In the genomic region with DNA sequence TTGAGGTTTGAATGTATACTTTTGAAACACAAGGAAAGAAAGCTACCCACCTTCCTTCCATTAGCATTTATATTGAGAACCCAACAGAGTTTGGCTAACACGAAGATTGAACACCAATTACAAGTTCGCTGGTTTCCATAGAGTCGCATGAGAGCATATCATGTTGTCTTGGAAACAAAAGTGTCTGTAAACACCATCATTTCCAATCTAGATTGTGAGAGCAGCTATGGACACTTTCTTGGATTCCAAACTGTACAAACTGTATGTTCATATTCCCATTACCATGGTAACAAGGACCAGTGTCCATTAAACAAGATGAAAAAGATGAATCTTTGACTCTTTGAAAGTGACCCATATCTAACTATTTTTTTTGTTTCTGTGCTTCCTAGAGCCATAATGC, we compare ENCODE assay signal across 30 cellular contexts.
"Had no signal": no experiment of that assay in that cellular context is flagged by ENCODE, and none has a peak within 500 bp of the region (broad histone marks: within the 10 kb centered on the region; RNA-seq: fewer than 3 reads in every experiment).

No MANE protein-coding gene starts in this region.

- ATAC-seq: activated CD4-positive, alpha-beta T cell treated with anti-CD3 and anti-CD28 coated beads for 36 hours; activated CD8-positive, alpha-beta memory T cell treated with anti-CD3 and anti-CD28 coated beads, Interleukin-2, amount 10 ng/mL, durations not matched to agents 7 days and 5 days; activated CD8-positive, alpha-beta T cell treated with anti-CD3 and anti-CD28 coated beads, Interleukin-2, amount 10 ng/mL, durations not matched to agents 7 days and 5 days; activated naive CD8-positive, alpha-beta T cell treated with anti-CD3 and anti-CD28 coated beads, Interleukin-2, amount 50 U/mL, for 24 hours; body of pancreas; gastroesophageal sphincter; heart right ventricle had no signal

- H3K27ac ChIP-seq: adrenal gland, body of pancreas, breast epithelium, cardiac muscle cell, colonic mucosa, epithelial cell of prostate, esophagus squamous epithelium, gastroesophageal sphincter, heart right ventricle had no signal

- DNase-seq: activated CD4-positive, alpha-beta memory T cell treated with anti-CD3 and anti-CD28 coated beads for 36 hours; activated CD4-positive, alpha-beta T cell treated with anti-CD3 and anti-CD28 coated beads for 36 hours; activated CD4-positive, alpha-beta T cell treated with anti-CD3 and anti-CD28 coated beads, Interleukin-2, amount 10 ng/mL, durations not matched to agents 24 days and 14 days; activated CD4-positive, CD25-positive, alpha-beta regulatory T cell; activated CD4-positive, CD25-positive, alpha-beta regulatory T cell treated with anti-CD3 and anti-CD28 coated beads, Interleukin-2, amount 50 U/mL, for 72 hours; activated CD8-positive, alpha-beta memory T cell treated with anti-CD3 and anti-CD28 coated beads, Interleukin-2, amount 10 ng/mL, durations not matched to agents 7 days and 5 days; activated CD8-positive, alpha-beta memory T cell treated with anti-CD3 and anti-CD28 coated beads, Interleukin-2, amount 50 U/mL, for 4 hours; activated CD8-positive, alpha-beta T cell treated with anti-CD3 and anti-CD28 coated beads, Interleukin-2, amount 10 ng/mL, durations not matched to agents 7 days and 5 days; activated effector memory CD4-positive, alpha-beta T cell treated with anti-CD3 and anti-CD28 coated beads, Interleukin-2, amount 50 U/mL, for 16 hours; activated naive CD4-positive, alpha-beta T cell treated with anti-CD3 and anti-CD28 coated beads for 36 hours; activated naive CD8-positive, alpha-beta T cell treated with anti-CD3 and anti-CD28 coated beads for 36 hours; activated naive CD8-positive, alpha-beta T cell treated with anti-CD3 and anti-CD28 coated beads, Interleukin-2, amount 50 U/mL, for 24 hours; activated T-cell treated with anti-CD3 and anti-CD28 coated beads, Interleukin-2, amount 50 U/mL, for 1 hour; activated T-cell treated with anti-CD3 and anti-CD28 coated beads, Interleukin-2, amount 50 U/mL, for 48 hours; adrenal gland; amygdala; aorta; body of pancreas; central memory CD4-positive, alpha-beta T cell; cerebellar nuclear complex; colonic mucosa; effector CD8-positive, alpha-beta T cell; esophagus squamous epithelium; foreskin melanocyte; heart right ventricle; T-helper 2 cell had no signal

- H3K27me3 ChIP-seq: adrenal gland, body of pancreas, breast epithelium, cardiac muscle cell, colonic mucosa, esophagus squamous epithelium, gastroesophageal sphincter, heart right ventricle had no signal

- H3K36me3 ChIP-seq: adrenal gland, breast epithelium, cardiac muscle cell, colonic mucosa, esophagus squamous epithelium, gastroesophageal sphincter, heart right ventricle had no signal

- H3K4me3 ChIP-seq: adrenal gland, body of pancreas, breast epithelium, cardiac muscle cell, colonic mucosa, esophagus squamous epithelium, gastroesophageal sphincter, heart right ventricle had no signal
